In genomic region chrY:19265404-19265803, GRCh38 we compare ENCODE assay signal across 25 cellular contexts.
"Had no signal": no experiment of that assay in that cellular context is flagged by ENCODE, and none has a peak within 500 bp of the region (broad histone marks: within the 10 kb centered on the region; RNA-seq: fewer than 3 reads in every experiment).

No MANE protein-coding gene starts in this region.

- FAIRE-seq: HTR-8/SVneo, K562, RCC 7860 had no signal

- H3K27ac ChIP-seq: HL-60, KMS-11 had no signal

- ATAC-seq: K562 had no signal

- H3K4me3 ChIP-seq: K562, MG63 had no signal

- H3K27me3 ChIP-seq: MG63 had no signal

- H3K9me3 ChIP-seq: MG63, SK-N-SH had no signal

- DNase-seq: Kasumi-1, MG63, NCI-H1092, NCI-H1105 treated with DMSO at 0.1 percent for 48 hours, NCI-H1417 treated with DMSO at 0.1 percent for 48 hours, NCI-H146, NCI-H187, NCI-H2029, NCI-H2081 treated with DMSO at 0.1 percent for 48 hours, NCI-H2171, NCI-H226, NCI-H446, NCI-H510A, NCI-H524 treated with DMSO at 0.1 percent for 48 hours, NCI-H69, NCI-H774, RPMI8226, SHP77, SK-N-SH, SW 1271 had no signal

- H3K36me3 ChIP-seq: MG63 had no signal
